In genomic region chr10:77841711-77842375, GRCh38 we compare ENCODE assay signal across 19 cellular contexts.
A peak's percentile ranks its signal among the peaks of the same experiment; 100 is the strongest.
DNase-seq lines count a peak whose midpoint lies in the region; ATAC-seq and TF ChIP-seq lines count a peak whose summit lies in the region.
"Had no signal": no experiment of that assay in that cellular context is flagged by ENCODE, and none has a peak within 500 bp of the region (broad histone marks: within the 10 kb centered on the region; RNA-seq: fewer than 3 reads in every experiment).

No MANE protein-coding gene starts in this region.

- H3K4me1 ChIP-seq in DND-41 (ENCODE audit: insufficient read depth, low read length), result peaks cover 11% of the 10 kb centered on the region

- TF ChIP-seq CTCF in DND-41 (IDR thresholded peaks at IDR 0.05; ENCODE audit: borderline replicate concordance, extremely low read depth, low read length, poor library complexity, severe bottlenecking) (no peak), endothelial cell (IDR thresholded peaks at IDR 0.05; ENCODE audit: unreplicated experiment) (no peak)

- DNase-seq in DND-41 (no peak), T-helper 17 cell (no peak), kidney glomerular epithelial cell (lab: John Stamatoyannopoulos, UW) (peak; percentile 28), renal cortical epithelial cell (ENCODE audit: low read depth) (peak; percentile 66), endothelial cell (ENCODE audit: low spot score) (no peak), NCI-H1092 treated with DMSO at 0.1 percent for 48 hours (lab: John Stamatoyannopoulos, UW) (no peak), A172 (ENCODE audit: low spot score) (no peak)
- no peak for DNase-seq in activated T-helper 2 cell treated with anti-CD3 and anti-CD28 coated beads, Interferon-gamma antibody, Interleukin-2, Interleukin-4, amounts not matched to agents 10 μg/mL and 5 μg/mL and 100 μg/mL, durations not matched to agents 14 hours and 24 hours and 36 hours (ENCODE audit: low spot score)
- DNase-seq: C1 segment of cervical spinal cord; GDM1; GM23248; HCEC 1CT; NCI-H1105; NCI-H1694; NCI-H748 treated with DMSO at 0.1 percent for 48 hours; NK-92 treated with Interleukin-12 subunit alpha and Interleukin-12 subunit beta, amount 100 ng/mL, for 24 hours; Peyer's patch; Right ventricle myocardium superior had no signal

- H2AFZ ChIP-seq in DND-41 (ENCODE audit: low read depth, low read length), result no peak overlapping the region
- H2AFZ ChIP-seq: GM23248 had no signal

- H3K27ac Mint-ChIP-seq in T-helper 17 cell, result peak overlapping the region; percentile 29
- no peak overlapping the region for H3K27ac Mint-ChIP-seq in endothelial cell (ENCODE audit: unreplicated experiment)
- H3K27ac Mint-ChIP-seq in activated T-helper 2 cell treated with anti-CD3 and anti-CD28 coated beads, Interferon-gamma antibody, Interleukin-2, Interleukin-4, amounts not matched to agents 10 μg/mL and 5 μg/mL and 100 μg/mL, durations not matched to agents 14 hours and 24 hours and 36 hours, result no peak overlapping the region

- 0 out of 2 replicates have a peak overlapping the region, but pooled peaks have one; percentile 16 for H3K27ac ChIP-seq in DND-41 (ENCODE audit: low read length)
- H3K27ac ChIP-seq: GM23248, Peyer's patch had no signal

- H3K9me3 ChIP-seq in DND-41 (ENCODE audit: insufficient read depth, low read length, severe bottlenecking) (no peaks in the 10 kb centered on the region), T-helper 17 cell (ENCODE audit: control insufficient read depth, low read length, poor library complexity, severe bottlenecking) (no peaks in the 10 kb centered on the region)
- H3K9me3 ChIP-seq: Peyer's patch had no signal

- H3K4me1 Mint-ChIP-seq in T-helper 17 cell, result peaks cover 7% of the 10 kb centered on the region
- peaks cover 13% of the 10 kb centered on the region for H3K4me1 Mint-ChIP-seq in endothelial cell (ENCODE audit: unreplicated experiment)
- H3K4me1 Mint-ChIP-seq in activated T-helper 2 cell treated with anti-CD3 and anti-CD28 coated beads, Interferon-gamma antibody, Interleukin-2, Interleukin-4, amounts not matched to agents 10 μg/mL and 5 μg/mL and 100 μg/mL, durations not matched to agents 14 hours and 24 hours and 36 hours (ENCODE audit: low read depth), result peaks cover 4% of the 10 kb centered on the region

- no peaks in the 10 kb centered on the region for H4K20me1 ChIP-seq in DND-41 (ENCODE audit: insufficient read depth, low read length)

- H3K36me3 ChIP-seq in DND-41 (ENCODE audit: insufficient read depth, low read length), result peaks cover 41% of the 10 kb centered on the region

- H3K9me3 Mint-ChIP-seq in endothelial cell (ENCODE audit: unreplicated experiment), result no peaks in the 10 kb centered on the region
- H3K9me3 Mint-ChIP-seq in activated T-helper 2 cell treated with anti-CD3 and anti-CD28 coated beads, Interferon-gamma antibody, Interleukin-2, Interleukin-4, amounts not matched to agents 10 μg/mL and 5 μg/mL and 100 μg/mL, durations not matched to agents 14 hours and 24 hours and 36 hours, result no peaks in the 10 kb centered on the region

- ATAC-seq in DND-41 (ENCODE audit: insufficient read depth, low read depth) (no peak), T-helper 17 cell (no peak)
- ATAC-seq: K562 had no signal

- intact Hi-C loops in activated T-helper 2 cell treated with anti-CD3 and anti-CD28 coated beads, Interferon-gamma antibody, Interleukin-2, Interleukin-4, amounts not matched to agents 10 μg/mL and 5 μg/mL and 100 μg/mL, durations not matched to agents 14 hours and 24 hours and 36 hours (cut with micrococcal nuclease), result no loop called here

- no peak overlapping the region for H3K9ac ChIP-seq in DND-41 (ENCODE audit: low read depth, low read length)
- H3K9ac ChIP-seq: GM23248 had no signal

- H3K27me3 Mint-ChIP-seq in T-helper 17 cell, result no peaks in the 10 kb centered on the region
- peaks cover 8% of the 10 kb centered on the region for H3K27me3 Mint-ChIP-seq in endothelial cell (ENCODE audit: unreplicated experiment)
- H3K27me3 Mint-ChIP-seq in activated T-helper 2 cell treated with anti-CD3 and anti-CD28 coated beads, Interferon-gamma antibody, Interleukin-2, Interleukin-4, amounts not matched to agents 10 μg/mL and 5 μg/mL and 100 μg/mL, durations not matched to agents 14 hours and 24 hours and 36 hours (ENCODE audit: low read depth), result no peaks in the 10 kb centered on the region

- H3K36me3 Mint-ChIP-seq in T-helper 17 cell (ENCODE audit: low read depth), result no peaks in the 10 kb centered on the region
- peaks cover 34% of the 10 kb centered on the region for H3K36me3 Mint-ChIP-seq in endothelial cell (ENCODE audit: low read depth, unreplicated experiment)
- H3K36me3 Mint-ChIP-seq in activated T-helper 2 cell treated with anti-CD3 and anti-CD28 coated beads, Interferon-gamma antibody, Interleukin-2, Interleukin-4, amounts not matched to agents 10 μg/mL and 5 μg/mL and 100 μg/mL, durations not matched to agents 14 hours and 24 hours and 36 hours (ENCODE audit: low read depth), result no peaks in the 10 kb centered on the region

- H3K4me2 ChIP-seq in DND-41 (ENCODE audit: insufficient read depth, low read length), result no peak overlapping the region

- H3K4me3 ChIP-seq in DND-41 (ENCODE audit: low read depth in 1 of 2, low read length in 2 of 2), result no peak overlapping the region
- H3K4me3 ChIP-seq: GM23248, K562, Peyer's patch had no signal

- H3K27me3 ChIP-seq in DND-41 (ENCODE audit: insufficient read depth, low read length, poor library complexity), result no peaks in the 10 kb centered on the region
- H3K27me3 ChIP-seq: Peyer's patch had no signal

- no peaks in the 10 kb centered on the region for H3K79me2 ChIP-seq in DND-41 (ENCODE audit: insufficient read depth, low read length)

- H3K4me3 Mint-ChIP-seq in T-helper 17 cell (no peak overlapping the region), endothelial cell (ENCODE audit: unreplicated experiment) (no peak overlapping the region)
- H3K4me3 Mint-ChIP-seq in activated T-helper 2 cell treated with anti-CD3 and anti-CD28 coated beads, Interferon-gamma antibody, Interleukin-2, Interleukin-4, amounts not matched to agents 10 μg/mL and 5 μg/mL and 100 μg/mL, durations not matched to agents 14 hours and 24 hours and 36 hours (ENCODE audit: low read depth), result no peak overlapping the region

Comparison
In these comparisons a context has a peak if more than half of its experiments do, and no peak if none do; other contexts are left out.
1. DNase-seq: peak in kidney glomerular epithelial cell (single experiment) and renal cortical epithelial cell (single experiment); none in DND-41 (single experiment), T-helper 17 cell (0 of 3), endothelial cell (single experiment), NCI-H1092 treated with DMSO at 0.1 percent for 48 hours (single experiment), activated T-helper 2 cell treated with anti-CD3 and anti-CD28 coated beads, Interferon-gamma antibody, Interleukin-2, Interleukin-4, amounts not matched to agents 10 μg/mL and 5 μg/mL and 100 μg/mL, durations not matched to agents 14 hours and 24 hours and 36 hours (single experiment) and A172 (single experiment).